10 cellular contexts compared by ENCODE assay signal in the genomic region with DNA sequence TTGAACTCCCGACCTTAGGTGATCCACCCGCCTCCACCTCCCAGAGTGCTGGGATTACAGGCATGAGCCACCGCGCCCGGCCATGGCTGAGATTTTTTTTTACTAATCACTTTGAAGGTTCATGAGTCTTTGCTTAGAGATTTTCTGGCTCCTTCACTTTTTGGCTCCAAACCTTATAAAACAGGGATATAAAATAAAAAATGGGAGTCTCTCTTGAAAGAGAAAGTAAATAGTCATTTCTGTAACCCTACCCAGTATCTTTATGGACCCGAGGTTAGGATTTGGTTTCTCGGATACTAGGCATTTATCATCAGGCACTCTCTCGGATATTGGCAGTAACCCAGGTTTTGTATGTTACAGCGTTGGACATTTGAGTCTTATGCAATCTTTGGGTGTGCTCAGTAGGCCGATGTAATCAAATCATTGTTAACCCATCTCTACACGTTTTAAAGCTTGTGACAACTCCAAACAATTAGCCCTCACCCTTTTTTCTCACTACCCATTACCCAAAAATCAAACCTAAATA. TPM values are rescaled to one million over a fixed set of nuclear protein-coding genes. Genes with fewer than 3 reads are reported as not detected.
DNase-seq lines count a peak whose midpoint lies in the region; ATAC-seq, FAIRE-seq and TF ChIP-seq lines count a peak whose summit lies in the region.
"Had no signal": no experiment of that assay in that cellular context is flagged by ENCODE, and none has a peak within 500 bp of the region (broad histone marks: within the 10 kb centered on the region; RNA-seq: fewer than 3 reads in every experiment).

No MANE protein-coding gene starts in this region.

- peak overlapping the region; percentile 45 for H3K4me3 Mint-ChIP-seq in HFFc6

- no peak overlapping the region for H3K4me3 ChIP-seq in RWPE2 (ENCODE audit: severe bottlenecking)
- H3K4me3 ChIP-seq in skeletal muscle satellite cell (ENCODE audit: low read length): no peak overlapping the region
- H3K4me3 ChIP-seq: skin epidermis had no signal

- peaks cover 12% of the 10 kb centered on the region for H3K4me1 ChIP-seq in RWPE2 (ENCODE audit: insufficient read depth, poor library complexity, severe bottlenecking)
- peaks cover 4% of the 10 kb centered on the region for H3K4me1 ChIP-seq in skeletal muscle satellite cell (ENCODE audit: control insufficient read depth, insufficient read depth, low read length)

- FAIRE-seq in GM19239 (lab: Jason Lieb, UNC): no peak

- H3K27ac Mint-ChIP-seq in HFFc6: peak overlapping the region; percentile 50

- TF ChIP-seq CTCF in HFFc6 (IDR thresholded peaks at IDR 0.05) (no peak), RWPE2 (IDR thresholded peaks at IDR 0.05; ENCODE audit: poor library complexity, severe bottlenecking) (no peak)

- no peaks in the 10 kb centered on the region for H3K9me3 ChIP-seq in RWPE2 (ENCODE audit: severe bottlenecking)
- H3K9me3 ChIP-seq in skeletal muscle satellite cell (replicated peaks; ENCODE audit: low read length): no peaks in the 10 kb centered on the region

- TF ChIP-seq POLR2A in GM18505 (IDR thresholded peaks at IDR 0.05; ENCODE audit: borderline replicate concordance, extremely low read depth, insufficient read depth, insufficient read length): no peak

- no peaks in the 10 kb centered on the region for H3K27me3 Mint-ChIP-seq in HFFc6 (ENCODE audit: insufficient read depth)

- H3K27me3 ChIP-seq in RWPE2 (ENCODE audit: insufficient read depth, poor library complexity, severe bottlenecking) (no peaks in the 10 kb centered on the region), skeletal muscle satellite cell (ENCODE audit: control insufficient read depth, insufficient read depth, low read length) (no peaks in the 10 kb centered on the region)

- no peaks in the 10 kb centered on the region for H3K9me3 Mint-ChIP-seq in HFFc6

- DNase-seq in HFFc6 (peak; percentile 62), RWPE2 (ENCODE audit: low spot score) (no peak), glomerular visceral epithelial cell (ENCODE audit: extremely low spot score) (peak; percentile 38), GM19239 (ENCODE audit: insufficient read length, low spot score) (no peak)
- DNase-seq: effector CD4-positive, alpha-beta T cell had no signal

- H3K9ac ChIP-seq in skeletal muscle satellite cell (ENCODE audit: low read depth, low read length): no peak overlapping the region

- ATAC-seq in RWPE2 (ENCODE audit: low read depth) (peak; percentile 58; the same call in 2 of the 3 replicates), GM18505 (IDR thresholded peaks at IDR 0.05; ENCODE audit: unreplicated experiment) (no peak), HG03378 (IDR thresholded peaks at IDR 0.05; ENCODE audit: unreplicated experiment) (no peak), HG02678 (IDR thresholded peaks at IDR 0.05; ENCODE audit: unreplicated experiment) (no peak)

- H3K27ac ChIP-seq in RWPE2 (ENCODE audit: poor library complexity, severe bottlenecking): no peak overlapping the region

- no peaks in the 10 kb centered on the region for H3K36me3 Mint-ChIP-seq in HFFc6 (ENCODE audit: low read depth)

- H3K4me2 ChIP-seq in skeletal muscle satellite cell (ENCODE audit: low read length): peak overlapping the region; percentile 44

- peaks cover 9% of the 10 kb centered on the region for H3K4me1 Mint-ChIP-seq in HFFc6 (ENCODE audit: low read depth)

- H3K36me3 ChIP-seq in RWPE2 (ENCODE audit: low read depth): no peaks in the 10 kb centered on the region
- no peaks in the 10 kb centered on the region for H3K36me3 ChIP-seq in skeletal muscle satellite cell (ENCODE audit: insufficient read depth, low read length)

RNA-seq across cellular contexts. Expression of gene STXBP1, which starts 25.3 kb away (rescaled TPM):
- 10 to 100 TPM; 61.9 to 90.7 (median 73.6) TPM for total RNA-seq in HFFc6 (2021; fragmentation: NEBNext Ultra II Directional; extraction: Animal tissue kit (Norgen Biotek cat#: 25700))
- total RNA-seq in skeletal muscle satellite cell (2012; rRNA removed): 16.2 and 32.7 TPM in 2 replicates

Comparison
In these comparisons a context has a peak if more than half of its experiments do, and no peak if none do; other contexts are left out.
1. DNase-seq: peak in HFFc6 (single experiment) and glomerular visceral epithelial cell (single experiment); none in RWPE2 (single experiment) and GM19239 (single experiment).